In the genomic region with DNA sequence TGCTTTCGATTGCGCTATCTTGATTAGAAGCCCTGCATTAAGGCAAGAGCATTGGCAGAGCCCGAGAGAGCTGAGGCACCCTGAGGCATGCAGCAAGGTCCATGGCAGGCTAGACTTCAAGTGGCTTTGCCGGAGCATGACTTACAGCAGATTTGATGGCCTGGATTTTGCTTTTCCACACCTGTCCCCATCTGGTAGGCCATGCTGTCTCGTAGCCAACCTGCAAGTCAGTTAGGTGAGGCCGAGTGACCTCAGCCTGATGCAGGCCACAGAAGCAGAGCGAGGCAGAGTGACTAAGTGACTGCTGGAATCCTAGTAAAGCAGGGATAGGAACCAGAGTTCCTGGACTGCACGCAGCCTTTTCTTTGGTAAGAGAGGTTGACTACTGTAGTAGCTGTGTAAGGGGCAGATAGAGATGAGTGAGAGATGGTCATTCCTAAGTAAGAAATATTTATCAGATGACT, we compare ENCODE assay signal across 1 cellular context.
TF ChIP-seq lines count a peak whose summit lies in the region.

No MANE protein-coding gene starts in this region.

TF ChIP-seq in WTC11, 78 proteins besides CTCF, POLR2A, EP300 and RAD21 (continued from another document):
- TF ChIP-seq STAT6 (CRISPR knock-in tag; conservative IDR thresholded peaks at IDR 0.05; ENCODE audit: low read depth), result no peak
- no peak for TF ChIP-seq OVOL2 (CRISPR knock-in tag; IDR thresholded peaks at IDR 0.05; ENCODE audit: borderline replicate concordance)
